In genomic region chr3:168991813-168992212, GRCh38 we compare ENCODE assay signal across 21 cellular contexts.
DNase-seq lines count a peak whose midpoint lies in the region; ATAC-seq, FAIRE-seq and TF ChIP-seq lines count a peak whose summit lies in the region.
"Had no signal": no experiment of that assay in that cellular context is flagged by ENCODE, and none has a peak within 500 bp of the region (broad histone marks: within the 10 kb centered on the region; RNA-seq: fewer than 3 reads in every experiment).

No MANE protein-coding gene starts in this region.

- no peaks in the 10 kb centered on the region for H3K36me3 ChIP-seq in GM23248 (ENCODE audit: low read depth)
- no peaks in the 10 kb centered on the region for H3K36me3 ChIP-seq in endothelial cell of umbilical vein (ENCODE audit: control insufficient read depth in 2 of 2, extremely low read depth in 1 of 2, insufficient read depth in 2 of 2, low read length in 2 of 2)
- H3K36me3 ChIP-seq in osteoblast (ENCODE audit: insufficient read depth, low read length): no peaks in the 10 kb centered on the region

- no peaks in the 10 kb centered on the region for H3K79me2 ChIP-seq in GM23248 (ENCODE audit: insufficient read depth)
- H3K79me2 ChIP-seq in endothelial cell of umbilical vein (ENCODE audit: control insufficient read depth, insufficient read depth, low read length): no peaks in the 10 kb centered on the region
- H3K79me2 ChIP-seq in osteoblast (ENCODE audit: insufficient read depth, low read length): no peaks in the 10 kb centered on the region

- H3K27me3 ChIP-seq in GM23248 (replicated peaks; ENCODE audit: insufficient read depth) (no peaks in the 10 kb centered on the region), endothelial cell of umbilical vein (ENCODE audit: control insufficient read depth in 2 of 2, insufficient read depth in 2 of 2, low read length in 2 of 2) (no peaks in the 10 kb centered on the region), osteoblast (ENCODE audit: insufficient read depth, low read length) (no peaks in the 10 kb centered on the region)

- H3K9ac ChIP-seq in GM23248 (no peak overlapping the region), endothelial cell of umbilical vein (replicated peaks; ENCODE audit: extremely low read depth, insufficient read depth, low read length) (no peak overlapping the region)

- H3K9me2 ChIP-seq in GM23248 (ENCODE audit: insufficient read depth): no peaks in the 10 kb centered on the region

- H3K27me3 Mint-ChIP-seq in WTC11 (ENCODE audit: low read depth): no peaks in the 10 kb centered on the region
- H3K27me3 Mint-ChIP-seq: CD4-positive, CD25-positive, alpha-beta regulatory T cell had no signal

- peaks cover 5% of the 10 kb centered on the region; the same call in 1 of the 2 replicates for H3K4me1 ChIP-seq in GM23248 (ENCODE audit: insufficient read depth)
- H3K4me1 ChIP-seq in endothelial cell of umbilical vein (ENCODE audit: control insufficient read depth, extremely low read depth, insufficient read depth, low read length): peaks cover 6% of the 10 kb centered on the region
- H3K4me1 ChIP-seq in osteoblast (ENCODE audit: insufficient read depth, low read length): no peaks in the 10 kb centered on the region
- H3K4me1 ChIP-seq: A549 had no signal

- no peak for ATAC-seq in WTC11
- ATAC-seq in HG02884 (IDR thresholded peaks at IDR 0.05; ENCODE audit: unreplicated experiment): no peak
- ATAC-seq: A549, HCT116 had no signal

- in situ Hi-C loops in GM23248 (cut with MboI): no loop called here

- H3K4me1 Mint-ChIP-seq in WTC11: peaks cover 8% of the 10 kb centered on the region
- H3K4me1 Mint-ChIP-seq: CD4-positive, CD25-positive, alpha-beta regulatory T cell had no signal

- no peaks in the 10 kb centered on the region for H3K9me1 ChIP-seq in endothelial cell of umbilical vein (replicated peaks; ENCODE audit: control insufficient read depth, extremely low read depth, insufficient read depth, low read length)

- H3K27ac Mint-ChIP-seq in WTC11: no peak overlapping the region
- H3K27ac Mint-ChIP-seq: CD4-positive, CD25-positive, alpha-beta regulatory T cell had no signal

- TF ChIP-seq CTCF in endothelial cell of umbilical vein (IDR thresholded peaks at IDR 0.05; ENCODE audit: extremely low read depth in 1 of 2, insufficient read depth in 1 of 2, low read depth in 1 of 2, low read length in 2 of 2) (no peak), osteoblast (IDR thresholded peaks at IDR 0.05; ENCODE audit: extremely low read depth, low read depth, low read length) (no peak), WTC11 (IDR thresholded peaks at IDR 0.05) (no peak)

- H3K4me2 ChIP-seq in GM23248 (ENCODE audit: unreplicated experiment) (no peak overlapping the region), endothelial cell of umbilical vein (ENCODE audit: insufficient read depth, low read length) (no peak overlapping the region), osteoblast (ENCODE audit: insufficient read depth, low read length) (no peak overlapping the region)
- H3K4me2 ChIP-seq: A549 had no signal

- no peak overlapping the region for H3K27ac ChIP-seq in GM23248
- H3K27ac ChIP-seq in endothelial cell of umbilical vein (ENCODE audit: insufficient read depth, low read depth, low read length): no peak overlapping the region
- H3K27ac ChIP-seq in osteoblast (ENCODE audit: low read depth, low read length): no peak overlapping the region
- H3K27ac ChIP-seq: A549 had no signal

- no peaks in the 10 kb centered on the region for H3F3A ChIP-seq in GM23248 (ENCODE audit: insufficient read depth)

- POLR2A ChIA-PET in endothelial cell of umbilical vein (lab: Charles Lee): no interaction called here
- POLR2A ChIA-PET in WTC11 (lab: Charles Lee): no interaction called here

- FAIRE-seq in endothelial cell of umbilical vein (lab: Jason Lieb, UNC): peak; percentile 63
- FAIRE-seq: A549, GM12891, RCC 7860 had no signal

- intact Hi-C loops in endothelial cell of umbilical vein (cut with micrococcal nuclease): no loop called here

- dilution Hi-C loops in endothelial cell of umbilical vein (cut with MboI; ENCODE audit: extremely low pct_ligation_motif_present, low sequenced_read_pairs): no loop called here

- no TSS peak for BruUV-seq in endothelial cell of umbilical vein (replicated peaks; lab: Mats Ljungman, UMichigan)

- H2AFZ ChIP-seq in GM23248 (no peak overlapping the region), endothelial cell of umbilical vein (ENCODE audit: low read depth, low read length) (peak overlapping the region; percentile 16), osteoblast (ENCODE audit: low read length) (peak overlapping the region; percentile 77)

- H4K20me1 ChIP-seq in GM23248 (ENCODE audit: insufficient read depth) (no peaks in the 10 kb centered on the region), endothelial cell of umbilical vein (replicated peaks; ENCODE audit: control insufficient read depth, extremely low read depth, insufficient read depth, low read length) (no peaks in the 10 kb centered on the region), osteoblast (ENCODE audit: insufficient read depth, low read length) (no peaks in the 10 kb centered on the region)

- no peaks in the 10 kb centered on the region for H3K9me3 ChIP-seq in GM23248 (ENCODE audit: low read depth)
- no peaks in the 10 kb centered on the region for H3K9me3 ChIP-seq in endothelial cell of umbilical vein (replicated peaks; ENCODE audit: control insufficient read depth, insufficient read depth, low read length)
- H3K9me3 ChIP-seq in osteoblast (ENCODE audit: low read depth, low read length): no peaks in the 10 kb centered on the region
- H3K9me3 ChIP-seq: A549 had no signal

- H3K9me3 Mint-ChIP-seq in WTC11: no peaks in the 10 kb centered on the region

- DNase-seq in GM23248: peak; percentile 15
- DNase-seq in OCI-M1 (lab: John Stamatoyannopoulos, UW): peak; percentile 14
- peak; percentile 25 for DNase-seq in endothelial cell of umbilical vein (ENCODE audit: low read depth, low spot score)
- DNase-seq in osteoblast (ENCODE audit: insufficient read length, low spot score, missing footprints): no peak
- no peak for DNase-seq in stimulated activated CD4-positive, alpha-beta T cell treated with anti-CD3 and anti-CD28 coated beads, Interleukin-4, amount 100 ng/mL, for 24 hours
- no peak for DNase-seq in WTC11 (ENCODE audit: low spot score)
- DNase-seq in NK-92 (lab: John Stamatoyannopoulos, UW; ENCODE audit: unreplicated experiment): no peak
- DNase-seq: CD4-positive, CD25-positive, alpha-beta regulatory T cell; GOT3; Kasumi-1; NCI-H1092 treated with DMSO at 0.1 percent for 48 hours; NCI-H1436 treated with DMSO at 0.1 percent for 48 hours; NCI-H1930; NCI-H510A; NK-92 treated with Interleukin-12 subunit alpha and Interleukin-12 subunit beta, amount 100 ng/mL, for 24 hours; Right ventricle myocardium superior had no signal

- H3K4me3 Mint-ChIP-seq in WTC11: no peak overlapping the region
- H3K4me3 Mint-ChIP-seq: CD4-positive, CD25-positive, alpha-beta regulatory T cell had no signal

- CTCF ChIA-PET in endothelial cell of umbilical vein (lab: Charles Lee): no interaction called here
- CTCF ChIA-PET in WTC11 (lab: Charles Lee): no interaction called here

- no peak for TF ChIP-seq POLR2A in endothelial cell of umbilical vein (IDR thresholded peaks at IDR 0.05; ENCODE audit: low read depth, low read length)

- H3K4me3 ChIP-seq in GM23248 (no peak overlapping the region), endothelial cell of umbilical vein (replicated peaks in 1 of 3; ENCODE audit: insufficient read depth in 1 of 3, low read depth in 1 of 3, low read length in 3 of 3) (no peak overlapping the region), osteoblast (ENCODE audit: insufficient read depth, low read length) (no peak overlapping the region)
- H3K4me3 ChIP-seq: A549 had no signal

- no peaks in the 10 kb centered on the region for H3K36me3 Mint-ChIP-seq in WTC11
- H3K36me3 Mint-ChIP-seq: CD4-positive, CD25-positive, alpha-beta regulatory T cell had no signal

TF ChIP-seq in endothelial cell of umbilical vein, 7 proteins besides CTCF, POLR2A, EP300 and RAD21:
- TF ChIP-seq GATA2 (IDR thresholded peaks at IDR 0.05; ENCODE audit: insufficient read depth, insufficient read length, low read depth, low read length) (peak; percentile 62), JUN (IDR thresholded peaks at IDR 0.05; ENCODE audit: borderline replicate concordance, insufficient read depth, insufficient read length, low read depth) (no peak), MAX (IDR thresholded peaks at IDR 0.05; ENCODE audit: insufficient read depth, insufficient read length) (no peak), MYC (IDR thresholded peaks at IDR 0.05; ENCODE audit: low read depth, low read length) (no peak), FOS (IDR thresholded peaks at IDR 0.05; ENCODE audit: borderline replicate concordance, insufficient read depth, low read length) (peak; percentile 13), EZH2 (IDR thresholded peaks at IDR 0.05; ENCODE audit: borderline replicate concordance, low read depth, low read length, severe bottlenecking) (no peak), POLR2AphosphoS5 (IDR thresholded peaks at IDR 0.05; ENCODE audit: insufficient read depth, low read depth, low read length) (no peak)

TF ChIP-seq in WTC11, 78 proteins besides CTCF, POLR2A, EP300 and RAD21 (continues in another document):
- TF ChIP-seq MAX (CRISPR knock-in tag; IDR thresholded peaks at IDR 0.05) (no peak), ATF2 (CRISPR knock-in tag; IDR thresholded peaks at IDR 0.05; ENCODE audit: borderline replicate concordance, low read depth) (no peak), NFE2L1 (CRISPR knock-in tag; IDR thresholded peaks at IDR 0.05) (no peak), ETV6 (CRISPR knock-in tag; IDR thresholded peaks at IDR 0.05) (no peak), FOXP1 (CRISPR knock-in tag; IDR thresholded peaks at IDR 0.05; ENCODE audit: borderline replicate concordance) (no peak)

Comparison
In these comparisons a context has a peak if more than half of its experiments do, and no peak if none do; other contexts are left out.
1. DNase-seq: peak in GM23248 (single experiment), OCI-M1 (single experiment) and endothelial cell of umbilical vein (single experiment); none in osteoblast (single experiment), stimulated activated CD4-positive, alpha-beta T cell treated with anti-CD3 and anti-CD28 coated beads, Interleukin-4, amount 100 ng/mL, for 24 hours (single experiment), WTC11 (single experiment) and NK-92 (single experiment).